8 cellular contexts compared by ENCODE assay signal in genomic region chr1:67500413-67500959, GRCh38.
DNase-seq lines count a peak whose midpoint lies in the region; ATAC-seq, FAIRE-seq and TF ChIP-seq lines count a peak whose summit lies in the region.

No MANE protein-coding gene starts in this region.

- DNase-seq in BJ (ENCODE audit: low read depth), result peak; percentile 15
- peak; percentile 88 for DNase-seq in GM19238 (ENCODE audit: insufficient read length, low spot score)
- DNase-seq in NCI-H2227 (lab: John Stamatoyannopoulos, UW; ENCODE audit: unreplicated experiment), result peak; percentile 94
- peak; percentile 95 for DNase-seq in WTC11 (ENCODE audit: low spot score)
- peak; percentile 74 for DNase-seq in mammary epithelial cell
- DNase-seq in keratinocyte (ENCODE audit: low read depth, low spot score), result peak; percentile 49
- peak; percentile 66 to 83 (median 78) for DNase-seq in stimulated activated CD4-positive, alpha-beta T cell treated with anti-CD3 and anti-CD28 coated beads, Interleukin-1b, Interleukin-23, amount 100 ng/mL, for 24 hours (ENCODE audit: low read depth in 4 of 4, low spot score in 1 of 4)

- H2AFZ ChIP-seq in mammary epithelial cell (ENCODE audit: low read depth, low read length) (peak overlapping the region; percentile 61), keratinocyte (ENCODE audit: control insufficient read depth, low read length) (peak overlapping the region; percentile 22)

- H3K9ac ChIP-seq in mammary epithelial cell (ENCODE audit: insufficient read depth, low read length), result no peak overlapping the region
- H3K9ac ChIP-seq in keratinocyte (ENCODE audit: control insufficient read depth, extremely low read depth, insufficient read depth, low read length), result no peak overlapping the region

- no TSS peak for BruUV-seq in mammary epithelial cell (replicated peaks; lab: Mats Ljungman, UMichigan)

- H3K79me2 ChIP-seq in mammary epithelial cell (ENCODE audit: insufficient read depth, low read length), result no peaks in the 10 kb centered on the region
- H3K79me2 ChIP-seq in keratinocyte (ENCODE audit: control insufficient read depth, insufficient read depth, low read length), result no peaks in the 10 kb centered on the region

- ATAC-seq in HG03280 (IDR thresholded peaks at IDR 0.05; ENCODE audit: unreplicated experiment) (peak; percentile 98), WTC11 (peak; percentile 99)

- dilution Hi-C loops in mammary epithelial cell (cut with HindIII; ENCODE audit: low sequenced_read_pairs) (loop anchor here (5.0 kb wide), 3 partner anchors 38 to 273 kb away; no protein-coding TSS in a partner anchor), keratinocyte (cut with MboI; ENCODE audit: extremely low pct_ligation_motif_present, low sequenced_read_pairs) (no loop called here)

- peak overlapping the region; percentile 28 for H3K4me2 ChIP-seq in mammary epithelial cell (ENCODE audit: insufficient read depth, low read depth, low read length)
- peak overlapping the region; percentile 56 for H3K4me2 ChIP-seq in keratinocyte (ENCODE audit: control insufficient read depth, extremely low read depth, insufficient read depth, low read depth, low read length)

- H3K27ac ChIP-seq in mammary epithelial cell (ENCODE audit: insufficient read depth, low read depth, low read length) (no peak overlapping the region), keratinocyte (ENCODE audit: control insufficient read depth, insufficient read depth, low read length) (no peak overlapping the region)

- peaks cover 57% of the 10 kb centered on the region for H3K27me3 Mint-ChIP-seq in WTC11 (ENCODE audit: low read depth)

- H3K36me3 Mint-ChIP-seq in WTC11, result no peaks in the 10 kb centered on the region

- H3K36me3 ChIP-seq in BJ (ENCODE audit: control insufficient read depth, insufficient read depth, low read length) (no peaks in the 10 kb centered on the region), mammary epithelial cell (ENCODE audit: insufficient read depth, low read length) (no peaks in the 10 kb centered on the region), keratinocyte (ENCODE audit: control insufficient read depth in 2 of 2, extremely low read depth in 1 of 2, insufficient read depth in 2 of 2, low read length in 2 of 2) (no peaks in the 10 kb centered on the region)

- H4K20me1 ChIP-seq in mammary epithelial cell (ENCODE audit: insufficient read depth, low read length) (no peaks in the 10 kb centered on the region), keratinocyte (ENCODE audit: control insufficient read depth, extremely low read depth, insufficient read depth, low read length) (no peaks in the 10 kb centered on the region)

- no peaks in the 10 kb centered on the region for H3K4me1 ChIP-seq in mammary epithelial cell (ENCODE audit: insufficient read depth, low read length)
- H3K4me1 ChIP-seq in keratinocyte (ENCODE audit: control insufficient read depth, extremely low read depth, insufficient read depth, low read length), result no peaks in the 10 kb centered on the region

- no peak overlapping the region for H3K27ac Mint-ChIP-seq in WTC11

- H3K9me3 Mint-ChIP-seq in WTC11, result no peaks in the 10 kb centered on the region

- POLR2A ChIA-PET in BJ (lab: Charles Lee), result no interaction called here
- POLR2A ChIA-PET in WTC11 (lab: Charles Lee), result interaction anchor here (1.0 to 1.2 kb wide), 3 partner anchors 18 to 567 kb away, joined by 3 read pairs; no protein-coding TSS in a partner anchor

- H3K4me3 ChIP-seq in BJ (ENCODE audit: low read depth, low read length) (no peak overlapping the region), mammary epithelial cell (replicated peaks in 1 of 3; ENCODE audit: insufficient read depth in 1 of 3, low read depth in 2 of 3, low read length in 3 of 3) (no peak overlapping the region), keratinocyte (ENCODE audit: control insufficient read depth in 2 of 3, extremely low read depth in 1 of 3, insufficient read depth in 2 of 3, low read depth in 1 of 3, low read length in 3 of 3) (peak overlapping the region in 1 of 3 experiments; percentile 4)

- FAIRE-seq in keratinocyte (lab: Jason Lieb, UNC), result peak; percentile 71

- TF ChIP-seq CTCF in BJ (IDR thresholded peaks at IDR 0.05; ENCODE audit: insufficient read depth, low read depth, low read length) (peak; percentile 99), WTC11 (IDR thresholded peaks at IDR 0.05) (peak; percentile 95), mammary epithelial cell (conservative IDR thresholded peaks at IDR 0.05 in 1 of 2, IDR thresholded peaks at IDR 0.05 in 1 of 2; ENCODE audit: extremely low read depth in 1 of 2, insufficient read depth in 1 of 2, low read depth in 1 of 2, low read length in 2 of 2) (peak; percentile 97 to 100), keratinocyte (optimal IDR thresholded peaks at IDR 0.05 in 1 of 3, IDR thresholded peaks at IDR 0.05 in 1 of 3, conservative IDR thresholded peaks at IDR 0.05 in 1 of 3; ENCODE audit: extremely low read depth in 1 of 3, insufficient read depth in 2 of 3, low read length in 3 of 3) (peak; percentile 99 to 100 (median 99))

- H3K27me3 ChIP-seq in BJ (ENCODE audit: control insufficient read depth, insufficient read depth, low read length) (peaks cover 7% of the 10 kb centered on the region), mammary epithelial cell (ENCODE audit: insufficient read depth, low read length) (no peaks in the 10 kb centered on the region), keratinocyte (ENCODE audit: control insufficient read depth, extremely low read depth, insufficient read depth, low read length) (no peaks in the 10 kb centered on the region)

- H3K4me1 Mint-ChIP-seq in WTC11, result no peaks in the 10 kb centered on the region

- H3K4me3 Mint-ChIP-seq in WTC11, result no peak overlapping the region

- H3K9me1 ChIP-seq in keratinocyte (ENCODE audit: control insufficient read depth, extremely low read depth, insufficient read depth, low read length), result no peaks in the 10 kb centered on the region

- in situ Hi-C loops in mammary epithelial cell (cut with MboI; ENCODE audit: low sequenced_read_pairs in 2 of 2), result loop anchor here in 1 of 2 donors (5.0 kb wide), 2 partner anchors 153 to 268 kb away; no protein-coding TSS in a partner anchor

- intact Hi-C loops in mammary epithelial cell (cut with micrococcal nuclease), result loop anchor here (1.0 to 10.0 kb wide), 6 partner anchors 153 to 736 kb away; no protein-coding TSS in a partner anchor

- CTCF ChIA-PET in BJ (lab: Yijun Ruan, JAX), result interaction anchor here (0.7 to 5.2 kb wide), 41 partner anchors 9 to 657 kb away, joined by 3 to 173 read pairs (median 5); no protein-coding TSS in a partner anchor
- CTCF ChIA-PET in WTC11 (lab: Charles Lee), result interaction anchor here (0.5 to 7.0 kb wide), 44 partner anchors 10 to 508 kb away, joined by 3 to 89 read pairs (median 4); partner anchors contain the start of genes GADD45A and SERBP1
- CTCF ChIA-PET in mammary epithelial cell (lab: Charles Lee; ENCODE audit: low non-redundant PET), result interaction anchor here (0.7 to 1.4 kb wide), 9 partner anchors 22 to 735 kb away, joined by 3 to 9 read pairs (median 4); no protein-coding TSS in a partner anchor

- under 1% methylated on average over 18 of the region's 18 CpGs for WGBS in mammary epithelial cell (ENCODE audit: low coverage, missing lambda C conversion rate)

- H3K9me3 ChIP-seq in mammary epithelial cell (replicated peaks; ENCODE audit: insufficient read depth, low read length), result no peaks in the 10 kb centered on the region
- H3K9me3 ChIP-seq in keratinocyte (ENCODE audit: control insufficient read depth, low read depth, low read length), result no peaks in the 10 kb centered on the region

TF ChIP-seq in WTC11, 78 proteins besides CTCF, POLR2A, EP300 and RAD21 (continues in another document):
- TF ChIP-seq ZNF317 (CRISPR knock-in tag; IDR thresholded peaks at IDR 0.05; ENCODE audit: borderline replicate concordance, low read depth), result no peak
- no peak for TF ChIP-seq FOXP4 (CRISPR knock-in tag; IDR thresholded peaks at IDR 0.05)
- no peak for TF ChIP-seq E2F1 (CRISPR knock-in tag; IDR thresholded peaks at IDR 0.05)
- TF ChIP-seq ZNF425 (CRISPR knock-in tag; conservative IDR thresholded peaks at IDR 0.05), result no peak

Comparison
In these comparisons a context has a peak if more than half of its experiments do, and no peak if none do; other contexts are left out.
1. DNase-seq: peak in every context shown above with its lines; median percentile 95 in WTC11; 94 in NCI-H2227; 88 in GM19238; 78 in stimulated activated CD4-positive, alpha-beta T cell treated with anti-CD3 and anti-CD28 coated beads, Interleukin-1b, Interleukin-23, amount 100 ng/mL, for 24 hours; 74 in mammary epithelial cell; 49 in keratinocyte; 15 in BJ.